ENCODE assay signal across 8 cellular contexts in the genomic region with DNA sequence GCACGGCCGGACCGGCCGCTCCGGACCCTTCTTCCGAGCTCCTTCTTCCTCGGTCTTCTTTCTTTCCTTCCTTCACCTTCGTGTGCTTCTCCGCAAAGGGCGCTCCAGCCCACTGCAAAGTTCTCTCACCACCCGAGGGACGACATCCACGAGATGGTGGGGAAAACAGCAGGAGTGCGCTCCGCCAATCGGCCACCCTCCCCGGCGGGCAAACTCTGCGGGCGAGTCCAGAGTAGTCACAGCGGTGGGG. TPM values are rescaled to one million over a fixed set of nuclear protein-coding genes. Genes with fewer than 3 reads are reported as not detected.
DNase-seq lines count a peak whose midpoint lies in the region; ATAC-seq and TF ChIP-seq lines count a peak whose summit lies in the region.
"Not testable (repeated sequence)": the region's sequence is repeated elsewhere in the genome, so short reads cannot be mapped to it uniquely, and the experiment has no call there.

No MANE protein-coding gene starts in this region.

- peak overlapping the region; percentile 77 to 81 for H3K4me3 ChIP-seq in duodenal mucosa (ENCODE audit: low read depth in 1 of 2, low read length in 2 of 2)
- H3K4me3 ChIP-seq in iPS-15b (ENCODE audit: low read depth, low read length), result peak overlapping the region; percentile 53
- peak overlapping the region; percentile 88 for H3K4me3 ChIP-seq in neural cell (ENCODE audit: low read length)

- H3F3A ChIP-seq in neural cell (ENCODE audit: insufficient read depth, low read length, poor library complexity, severe bottlenecking), result not testable (repeated sequence)

- DNase-seq in DMS 273 (lab: John Stamatoyannopoulos, UW; ENCODE audit: unreplicated experiment) (peak; percentile 60), NCI-H510A treated with DMSO at 0.1 percent for 48 hours (lab: John Stamatoyannopoulos, UW) (peak; percentile 32)
- not testable (repeated sequence) for DNase-seq in activated T-cell treated with anti-CD3 and anti-CD28 coated beads, Interleukin-2, amount 50 U/mL, for 4 hours

- H2AFZ ChIP-seq in neural cell (ENCODE audit: low read depth, low read length), result not testable (repeated sequence)

- not testable (repeated sequence) for H3K9me3 ChIP-seq in duodenal mucosa (ENCODE audit: control insufficient read depth in 1 of 2, low read length in 2 of 2); iPS-15b (ENCODE audit: control insufficient read depth, insufficient read depth, low read length); neural cell (ENCODE audit: low read length)

- peaks cover 12% of the 10 kb centered on the region for H3K4me1 Mint-ChIP-seq in activated T-cell treated with anti-CD3 and anti-CD28 coated beads, Interleukin-2, amount 50 U/mL, for 4 hours (ENCODE audit: low read depth)

- H3K27me3 ChIP-seq in duodenal mucosa (ENCODE audit: control insufficient read depth in 1 of 2, insufficient read depth in 2 of 2, low read length in 2 of 2); iPS-15b (ENCODE audit: control insufficient read depth, insufficient read depth, low read length): not testable (repeated sequence)
- H3K27me3 ChIP-seq in neural cell (ENCODE audit: insufficient read depth, low read depth, low read length), result peaks cover 16% of the 10 kb centered on the region

- TF ChIP-seq EP300 in neural cell (conservative IDR thresholded peaks at IDR 0.05; ENCODE audit: poor library complexity, severe bottlenecking), result not testable (repeated sequence)

- not testable (repeated sequence) for TF ChIP-seq RAD21 in neural cell (conservative IDR thresholded peaks at IDR 0.05)

- peaks cover 11 to 23% of the 10 kb centered on the region in 2 donors for H3K4me1 ChIP-seq in duodenal mucosa (ENCODE audit: control insufficient read depth in 1 of 2, insufficient read depth in 2 of 2, low read length in 2 of 2)
- H3K4me1 ChIP-seq in iPS-15b (ENCODE audit: control insufficient read depth, insufficient read depth, low read length), result peaks cover 15% of the 10 kb centered on the region

- ATAC-seq in HG02588 (IDR thresholded peaks at IDR 0.05; ENCODE audit: unreplicated experiment), result peak; percentile 16
- not testable (repeated sequence) for ATAC-seq in activated T-cell treated with anti-CD3 and anti-CD28 coated beads, Interleukin-2, amount 50 U/mL, for 4 hours

- peaks cover 39% of the 10 kb centered on the region for H3K79me2 ChIP-seq in neural cell (replicated peaks; ENCODE audit: insufficient read depth, low read length)

- not testable (repeated sequence) for H3K4me2 ChIP-seq in neural cell (ENCODE audit: low read length)

- H3K36me3 Mint-ChIP-seq in activated T-cell treated with anti-CD3 and anti-CD28 coated beads, Interleukin-2, amount 50 U/mL, for 4 hours (ENCODE audit: insufficient read depth), result not testable (repeated sequence)

- peak overlapping the region; percentile 64 for H3K27ac ChIP-seq in duodenal mucosa (ENCODE audit: low read depth, low read length)
- peak overlapping the region; percentile 70 for H3K27ac ChIP-seq in neural cell (ENCODE audit: low read length)
- H3K27ac ChIP-seq in temporal lobe (ENCODE audit: low read depth, low read length), result peak overlapping the region; percentile 72

- peaks cover 11% of the 10 kb centered on the region for H3K27me3 Mint-ChIP-seq in activated T-cell treated with anti-CD3 and anti-CD28 coated beads, Interleukin-2, amount 50 U/mL, for 4 hours (ENCODE audit: low read depth)

- not testable (repeated sequence) for H4K20me1 ChIP-seq in neural cell (ENCODE audit: insufficient read depth)

- H3K9ac ChIP-seq in duodenal mucosa (ENCODE audit: low read depth in 1 of 2, low read length in 2 of 2) (peak overlapping the region; percentile 28 to 35), iPS-15b (ENCODE audit: low read depth, low read length) (peak overlapping the region; percentile 85), neural cell (ENCODE audit: low read length) (peak overlapping the region; percentile 71)

- not testable (repeated sequence) for H3K9me3 Mint-ChIP-seq in activated T-cell treated with anti-CD3 and anti-CD28 coated beads, Interleukin-2, amount 50 U/mL, for 4 hours

- H3K4me3 Mint-ChIP-seq in activated T-cell treated with anti-CD3 and anti-CD28 coated beads, Interleukin-2, amount 50 U/mL, for 4 hours, result peak overlapping the region; percentile 81

- peak; percentile 19 for TF ChIP-seq CTCF in neural cell (IDR thresholded peaks at IDR 0.05; ENCODE audit: poor library complexity, severe bottlenecking)

- not testable (repeated sequence) for H3K9me2 ChIP-seq in neural cell (ENCODE audit: insufficient read depth, low read length)

- not testable (repeated sequence) for H3K36me3 ChIP-seq in duodenal mucosa (ENCODE audit: control insufficient read depth in 1 of 2, insufficient read depth in 2 of 2, low read length in 2 of 2); iPS-15b (ENCODE audit: control insufficient read depth, insufficient read depth, low read length); neural cell (ENCODE audit: insufficient read depth, low read length)

TF ChIP-seq in neural cell, 6 proteins besides CTCF, POLR2A, EP300 and RAD21:
- TF ChIP-seq SMC3 (conservative IDR thresholded peaks at IDR 0.05; ENCODE audit: poor library complexity), result peak; percentile 39

RNA-seq across cellular contexts. Expression of gene TLE1, which starts 0.3 kb away (rescaled TPM):
- total RNA-seq in activated T-cell treated with anti-CD3 and anti-CD28 coated beads, Interleukin-2, amount 50 U/mL, for 4 hours, result under 1 TPM; 0.35 to 0.55 (median 0.49) TPM
- polyA plus RNA-seq in neural cell, result 93.0 and 93.6 TPM in 2 replicates
- polyA minus RNA-seq in neural cell, result 102 and 105 TPM in 2 replicates
- total RNA-seq in temporal lobe, result 28.8 TPM

Comparison
In these comparisons a context has a peak if more than half of its experiments do, and no peak if none do; other contexts are left out.
1. H3K9ac ChIP-seq: peak in every context shown above with its lines; median percentile 85 in iPS-15b; 71 in neural cell; 32 in duodenal mucosa.
2. RNA of gene TLE1, which starts 0.3 kb away (total RNA-seq): 28.8 TPM in temporal lobe (single experiment); 0.35 to 0.55 TPM in activated T-cell treated with anti-CD3 and anti-CD28 coated beads, Interleukin-2, amount 50 U/mL, for 4 hours; every median in the first group is over 10 times any median in the second.
3. Peak in every context shown above with its lines, with median percentiles within 50 percentile points of each other: H3K27ac ChIP-seq and H3K4me3 ChIP-seq.